Comparison of ENCODE assay signal across 34 cellular contexts in genomic region chr11:132555617-132556016, GRCh38.
"Had no signal": no experiment of that assay in that cellular context is flagged by ENCODE, and none has a peak within 500 bp of the region (broad histone marks: within the 10 kb centered on the region; RNA-seq: fewer than 3 reads in every experiment).

No MANE protein-coding gene starts in this region.

- H3K9me3 ChIP-seq: ascending aorta, body of pancreas had no signal

- DNase-seq: activated effector memory CD4-positive, alpha-beta T cell treated with anti-CD3 and anti-CD28 coated beads, Interleukin-2, amount 50 U/mL, for 16 hours; activated effector memory CD4-positive, alpha-beta T cell treated with Interleukin-2 at 50 U/mL for 16 hours; activated gamma-delta T cell; activated gamma-delta T cell treated with Interleukin-2 at 50 U/mL for 16 hours; activated naive CD4-positive, alpha-beta T cell; activated naive CD4-positive, alpha-beta T cell treated with anti-CD3 and anti-CD28 coated beads for 36 hours; activated naive CD4-positive, alpha-beta T cell treated with anti-CD3 and anti-CD28 coated beads, Interleukin-2, amount 10 ng/mL, durations not matched to agents 7 days and 5 days; activated naive CD4-positive, alpha-beta T cell treated with anti-CD3 and anti-CD28 coated beads, Interleukin-2, amount 50 U/mL, for 16 hours; activated naive CD4-positive, alpha-beta T cell treated with Interleukin-2 at 50 U/mL for 16 hours; activated naive CD8-positive, alpha-beta T cell treated with anti-CD3 and anti-CD28 coated beads for 36 hours; activated naive CD8-positive, alpha-beta T cell treated with anti-CD3 and anti-CD28 coated beads, Interleukin-2, amount 10 ng/mL, durations not matched to agents 7 days and 5 days; activated naive CD8-positive, alpha-beta T cell treated with anti-CD3 and anti-CD28 coated beads, Interleukin-2, amount 50 U/mL, for 24 hours; activated T-cell treated with anti-CD3 and anti-CD28 coated beads, Interleukin-2, amount 50 U/mL, for 1 hour; activated T-cell treated with anti-CD3 and anti-CD28 coated beads, Interleukin-2, amount 50 U/mL, for 24 hours; activated T-cell treated with anti-CD3 and anti-CD28 coated beads, Interleukin-2, amount 50 U/mL, for 4 hours; activated T-cell treated with anti-CD3 and anti-CD28 coated beads, Interleukin-2, amount 50 U/mL, for 48 hours; activated T-cell treated with anti-CD3 and anti-CD28 coated beads, Interleukin-2, amount 50 U/mL, for 72 hours; adrenal gland; amniotic stem cell; amygdala; anterior cingulate cortex; aorta; body of pancreas; brain microvascular endothelial cell; caudate nucleus; central memory CD4-positive, alpha-beta T cell; cerebellar nuclear complex had no signal

- H3K4me1 ChIP-seq: adrenal gland, ascending aorta, breast epithelium had no signal

- ATAC-seq: activated naive CD4-positive, alpha-beta T cell treated with anti-CD3 and anti-CD28 coated beads, Interleukin-2, amount 50 U/mL, for 72 hours; activated naive CD8-positive, alpha-beta T cell treated with anti-CD3 and anti-CD28 coated beads, Interleukin-2, amount 50 U/mL, for 24 hours; activated T-cell treated with anti-CD3 and anti-CD28 coated beads, Interleukin-2, amount 50 U/mL, for 4 hours; activated T-cell treated with anti-CD3 and anti-CD28 coated beads, Interleukin-2, amount 50 U/mL, for 72 hours; activated T-helper 17 cell treated with anti-CD3 and anti-CD28 coated beads, Interleukin-2, amount 50 U/mL, for 72 hours; body of pancreas had no signal

- H3K36me3 ChIP-seq: adrenal gland, ascending aorta, brain microvascular endothelial cell, breast epithelium, cardiac muscle cell had no signal

- H3K27ac ChIP-seq: adrenal gland, ascending aorta, body of pancreas, brain microvascular endothelial cell, breast epithelium, cardiac muscle cell had no signal

- FAIRE-seq: astrocyte, bronchial epithelial cell had no signal

- H3K27me3 ChIP-seq: adrenal gland, ascending aorta, body of pancreas, brain microvascular endothelial cell, breast epithelium, cardiac muscle cell had no signal

- H3K4me3 ChIP-seq: adrenal gland, ascending aorta, body of pancreas, breast epithelium, cardiac muscle cell had no signal
